Comparison of ENCODE assay signal across 15 cellular contexts in the genomic region with DNA sequence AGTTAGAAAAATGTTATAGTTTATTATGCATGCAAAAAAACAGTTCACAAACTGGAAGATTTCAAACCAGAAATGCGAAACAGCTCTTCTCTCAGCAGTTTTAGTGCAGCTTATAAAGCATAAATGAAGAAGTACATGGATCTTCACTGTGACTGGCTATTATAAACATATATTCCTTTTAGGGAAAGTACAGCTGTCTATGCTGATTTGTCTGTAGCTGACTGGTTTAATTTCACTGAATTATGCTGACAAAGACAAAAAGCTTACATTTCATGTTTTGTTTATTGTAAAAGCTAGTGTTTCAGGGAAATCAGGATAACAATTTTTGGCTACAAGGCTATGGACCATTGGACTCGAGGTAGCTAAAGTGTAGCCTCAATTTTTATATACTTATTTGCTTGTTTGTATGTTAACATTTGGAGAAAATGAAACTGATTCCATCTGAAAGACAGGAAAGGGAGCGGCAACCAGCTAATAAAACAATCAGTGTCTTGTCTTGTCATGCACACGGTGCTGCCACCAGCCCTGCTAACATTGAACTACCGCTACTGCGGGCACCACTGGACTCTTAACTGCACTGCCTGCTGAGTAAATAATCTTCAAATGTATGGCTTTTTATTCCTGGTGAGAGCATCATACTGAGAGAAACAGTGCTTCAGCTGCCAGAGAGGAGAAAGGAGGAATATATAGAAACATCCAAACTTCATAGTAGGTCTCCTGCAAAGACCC.
A peak's percentile ranks its signal among the peaks of the same experiment; 100 is the strongest.
DNase-seq lines count a peak whose midpoint lies in the region; ATAC-seq and TF ChIP-seq lines count a peak whose summit lies in the region.
"Had no signal": no experiment of that assay in that cellular context is flagged by ENCODE, and none has a peak within 500 bp of the region (broad histone marks: within the 10 kb centered on the region; RNA-seq: fewer than 3 reads in every experiment).

No MANE protein-coding gene starts in this region.

- DNase-seq in HFFc6 (no peak), NCI-H748 (lab: John Stamatoyannopoulos, UW; ENCODE audit: unreplicated experiment) (peak; percentile 87), choroid plexus epithelial cell (ENCODE audit: low read depth) (peak; percentile 16), pons (ENCODE audit: low spot score) (peak; percentile 74), D341Med (ENCODE audit: low spot score) (no peak)
- DNase-seq in stimulated activated CD4-positive, alpha-beta T cell treated with anti-CD3 and anti-CD28 coated beads, Interleukin-2, amount 100 ng/mL, for 48 hours: no peak
- DNase-seq in stimulated activated CD4-positive, alpha-beta T cell treated with anti-CD3 and anti-CD28 coated beads, Interleukin-4, amount 100 ng/mL, for 1 hour: no peak
- DNase-seq: activated T-cell treated with anti-CD3 and anti-CD28 coated beads for 4 hours, amniotic stem cell, endodermal cell, Karpas-422, sigmoid colon had no signal

- no peaks in the 10 kb centered on the region for H3K36me3 Mint-ChIP-seq in HFFc6 (ENCODE audit: low read depth)
- H3K36me3 Mint-ChIP-seq: type B pancreatic cell had no signal

- TF ChIP-seq CTCF in HFFc6 (IDR thresholded peaks at IDR 0.05) (no peak), choroid plexus epithelial cell (conservative IDR thresholded peaks at IDR 0.05; ENCODE audit: low read depth, low read length) (no peak)

- peaks cover 22% of the 10 kb centered on the region for H3K4me1 Mint-ChIP-seq in HFFc6 (ENCODE audit: low read depth)
- H3K4me1 Mint-ChIP-seq: endodermal cell had no signal

- peak overlapping the region; percentile 38 for H3K4me3 ChIP-seq in choroid plexus epithelial cell (ENCODE audit: low read depth, low read length)
- H3K4me3 ChIP-seq: sigmoid colon had no signal

- no peak for ATAC-seq in GM21390 (IDR thresholded peaks at IDR 0.05; ENCODE audit: unreplicated experiment)
- ATAC-seq: HCT116 had no signal

- peak overlapping the region; percentile 75 for H3K4me3 Mint-ChIP-seq in HFFc6
- H3K4me3 Mint-ChIP-seq: endodermal cell, type B pancreatic cell had no signal

- H3K27ac Mint-ChIP-seq in HFFc6: no peak overlapping the region
- H3K27ac Mint-ChIP-seq: endodermal cell, type B pancreatic cell had no signal

- no peaks in the 10 kb centered on the region; the same call in 1 of the 2 replicates for H3K27me3 Mint-ChIP-seq in HFFc6 (ENCODE audit: insufficient read depth)
- H3K27me3 Mint-ChIP-seq: type B pancreatic cell had no signal

- H3K9me3 Mint-ChIP-seq in HFFc6: no peaks in the 10 kb centered on the region
- H3K9me3 Mint-ChIP-seq: endodermal cell, type B pancreatic cell had no signal

Comparison
In these comparisons a context has a peak if more than half of its experiments do, and no peak if none do; other contexts are left out.
1. DNase-seq: peak in NCI-H748 (single experiment), choroid plexus epithelial cell (single experiment) and pons (single experiment); none in HFFc6 (single experiment), D341Med (single experiment), stimulated activated CD4-positive, alpha-beta T cell treated with anti-CD3 and anti-CD28 coated beads, Interleukin-2, amount 100 ng/mL, for 48 hours (0 of 2) and stimulated activated CD4-positive, alpha-beta T cell treated with anti-CD3 and anti-CD28 coated beads, Interleukin-4, amount 100 ng/mL, for 1 hour (single experiment).